ENCODE assay signal across 19 cellular contexts in the genomic region with DNA sequence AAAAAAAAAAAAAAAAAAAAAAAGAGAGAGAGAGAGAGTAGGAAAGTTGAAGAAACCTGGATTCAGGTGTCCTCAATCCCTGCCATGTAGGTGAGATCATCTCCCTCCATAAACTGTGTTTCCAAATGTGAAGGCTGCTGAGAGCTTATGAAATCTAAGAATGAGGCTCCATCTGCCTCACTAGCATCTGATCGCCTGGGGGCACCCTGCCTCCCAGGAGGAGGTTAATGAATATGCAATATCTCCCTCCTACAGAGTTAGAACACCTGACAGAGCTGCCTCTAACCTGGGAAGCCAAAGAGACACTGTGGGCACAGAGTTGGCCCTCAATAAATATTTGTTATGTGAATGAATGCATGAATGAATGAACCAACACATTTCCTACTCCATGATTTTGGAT. TPM values are rescaled to one million over a fixed set of nuclear protein-coding genes. Genes with fewer than 3 reads are reported as not detected.
DNase-seq lines count a peak whose midpoint lies in the region; ATAC-seq, FAIRE-seq and TF ChIP-seq lines count a peak whose summit lies in the region.
"Had no signal": no experiment of that assay in that cellular context is flagged by ENCODE, and none has a peak within 500 bp of the region (broad histone marks: within the 10 kb centered on the region; RNA-seq: fewer than 3 reads in every experiment).

No MANE protein-coding gene starts in this region.

- H3K4me3 Mint-ChIP-seq in activated naive CD8-positive, alpha-beta T cell treated with anti-CD3 and anti-CD28 coated beads, Interleukin-2, amount 50 U/mL, for 24 hours = no peak overlapping the region
- H3K4me3 Mint-ChIP-seq: activated naive CD4-positive, alpha-beta T cell treated with anti-CD3 and anti-CD28 coated beads for 36 hours; CD4-positive, CD25-positive, alpha-beta regulatory T cell; naive thymus-derived CD8-positive, alpha-beta T cell had no signal

- no TSS peak for BruUV-seq in K562 (replicated peaks; lab: Mats Ljungman, UMichigan)

- no peaks in the 10 kb centered on the region for H3K9me3 ChIP-seq in K562 (replicated peaks; ENCODE audit: control insufficient read depth, insufficient read depth, low read depth, low read length)
- H3K9me3 ChIP-seq: A549 had no signal

- H3K36me3 Mint-ChIP-seq in activated naive CD8-positive, alpha-beta T cell treated with anti-CD3 and anti-CD28 coated beads, Interleukin-2, amount 50 U/mL, for 24 hours (ENCODE audit: low read depth) = no peaks in the 10 kb centered on the region
- H3K36me3 Mint-ChIP-seq: naive thymus-derived CD8-positive, alpha-beta T cell had no signal

- H3K27me3 Mint-ChIP-seq in activated naive CD8-positive, alpha-beta T cell treated with anti-CD3 and anti-CD28 coated beads, Interleukin-2, amount 50 U/mL, for 24 hours = peaks cover 7% of the 10 kb centered on the region

- TF ChIP-seq POLR2A in K562 (conservative IDR thresholded peaks at IDR 0.05) = no peak

- in situ Hi-C loops in K562 (cut with MboI) = no loop called here

- H3K9me3 Mint-ChIP-seq in activated naive CD8-positive, alpha-beta T cell treated with anti-CD3 and anti-CD28 coated beads, Interleukin-2, amount 50 U/mL, for 24 hours = no peaks in the 10 kb centered on the region
- H3K9me3 Mint-ChIP-seq: activated naive CD4-positive, alpha-beta T cell treated with anti-CD3 and anti-CD28 coated beads for 36 hours; naive thymus-derived CD8-positive, alpha-beta T cell had no signal

- ATAC-seq in K562 = peak; percentile 64; the same call in 2 of the 3 replicates
- no peak for ATAC-seq in activated naive CD8-positive, alpha-beta T cell treated with anti-CD3 and anti-CD28 coated beads, Interleukin-2, amount 50 U/mL, for 24 hours
- ATAC-seq: A549; naive thymus-derived CD8-positive, alpha-beta T cell had no signal

- DNase-seq in NCI-H345 (lab: John Stamatoyannopoulos, UW) (peak; percentile 0), NCI-H345 treated with DMSO at 0.1 percent for 48 hours (lab: John Stamatoyannopoulos, UW; ENCODE audit: unreplicated experiment) (no peak), NCI-H2081 (lab: John Stamatoyannopoulos, UW) (peak; percentile 20 to 68), K562 (ENCODE audit: extremely low read depth in 1 of 4, low spot score in 3 of 4) (peak in 2 of 4 experiments; percentile 16 to 26), renal cortical epithelial cell (ENCODE audit: low read depth) (peak; percentile 46), NCI-H446 treated with DMSO at 0.1 percent for 48 hours (lab: John Stamatoyannopoulos, UW) (no peak), NK-92 (lab: John Stamatoyannopoulos, UW; ENCODE audit: unreplicated experiment) (no peak)
- no peak for DNase-seq in activated naive CD8-positive, alpha-beta T cell treated with anti-CD3 and anti-CD28 coated beads, Interleukin-2, amount 50 U/mL, for 24 hours
- DNase-seq: activated CD8-positive, alpha-beta memory T cell treated with anti-CD3 and anti-CD28 coated beads, Interleukin-2, amount 50 U/mL, for 48 hours; activated naive CD4-positive, alpha-beta T cell treated with anti-CD3 and anti-CD28 coated beads for 36 hours; CD4-positive, CD25-positive, alpha-beta regulatory T cell; naive thymus-derived CD8-positive, alpha-beta T cell; stimulated activated CD4-positive, alpha-beta T cell treated with anti-CD3 and anti-CD28 coated beads, Interleukin-15, amount 100 ng/mL, for 24 hours; T-helper 2 cell had no signal

- H3K27me3 ChIP-seq in K562 (ENCODE audit: control insufficient read depth in 2 of 2, insufficient read depth in 2 of 2, low read length in 2 of 2) = no peaks in the 10 kb centered on the region; a peak in 1 of 5 replicates

- no peak overlapping the region for H3K4me2 ChIP-seq in K562 (ENCODE audit: insufficient read depth, low read length)
- H3K4me2 ChIP-seq: A549 had no signal

- no peaks in the 10 kb centered on the region for H3K4me1 ChIP-seq in K562 (replicated peaks in 1 of 2; ENCODE audit: control insufficient read depth in 2 of 2, insufficient read depth in 2 of 2, low read length in 2 of 2)
- H3K4me1 ChIP-seq: A549 had no signal

- peak in 2 of 3 experiments; percentile 15 to 21; a peak in 1 of 6 replicates for TF ChIP-seq CTCF in K562 (IDR thresholded peaks at IDR 0.05 in 2 of 3, conservative IDR thresholded peaks at IDR 0.05 in 1 of 3; ENCODE audit: insufficient read depth in 2 of 3, low read depth in 1 of 3, low read length in 3 of 3)

- peak in 1 of 2 experiments; percentile 31; a peak in 2 of 4 replicates for TF ChIP-seq RAD21 in K562 (CRISPR knock-in tag; conservative IDR thresholded peaks at IDR 0.05 in 1 of 2, IDR thresholded peaks at IDR 0.05 in 1 of 2)

- 0% methylated on average over 1 of the region's 1 CpG for WGBS in K562 (ENCODE audit: insufficient coverage, low coverage, missing lambda C conversion rate)

- H3K36me3 ChIP-seq in K562 (ENCODE audit: control insufficient read depth, insufficient read depth, low read length) = no peaks in the 10 kb centered on the region

- intact Hi-C loops in K562 (cut with micrococcal nuclease) = no loop called here

- H3K4me1 Mint-ChIP-seq in activated naive CD8-positive, alpha-beta T cell treated with anti-CD3 and anti-CD28 coated beads, Interleukin-2, amount 50 U/mL, for 24 hours = no peaks in the 10 kb centered on the region
- H3K4me1 Mint-ChIP-seq: CD4-positive, CD25-positive, alpha-beta regulatory T cell had no signal

- FAIRE-seq in K562 (lab: Jason Lieb, UNC) = no peak
- FAIRE-seq: A549, G401.6, H54 had no signal

- POLR2A ChIA-PET in K562 (lab: Yijun Ruan, JAX) = interaction anchor here (0.7 to 1.6 kb wide), 2 partner anchors 20 to 23 kb away, joined by 3 read pairs; no protein-coding TSS in a partner anchor

- H4K20me1 ChIP-seq in K562 (replicated peaks; ENCODE audit: control insufficient read depth, insufficient read depth, low read length) = no peaks in the 10 kb centered on the region

- no peak overlapping the region for H3K27ac ChIP-seq in K562 (ENCODE audit: extremely low read depth, low read depth, low read length)
- H3K27ac ChIP-seq: A549 had no signal

- CTCF ChIA-PET in K562 (lab: Yijun Ruan, JAX; ENCODE audit: low intra/inter-chr PET ratio) = no interaction called here

- H3K9me1 ChIP-seq in K562 (ENCODE audit: control insufficient read depth, insufficient read depth, low read length) = no peaks in the 10 kb centered on the region

- H3K4me3 ChIP-seq in K562 = no peak overlapping the region
- H3K4me3 ChIP-seq: A549, lung had no signal

- no peak for TF ChIP-seq EP300 in K562 (IDR thresholded peaks at IDR 0.05; ENCODE audit: low read length)

- no peaks in the 10 kb centered on the region for H3K79me2 ChIP-seq in K562 (ENCODE audit: control insufficient read depth, insufficient read depth, low read length)

- no peak overlapping the region for H3K9ac ChIP-seq in K562 (ENCODE audit: insufficient read depth in 1 of 2, low read depth in 2 of 2, low read length in 2 of 2)

- no peak overlapping the region for H3K27ac Mint-ChIP-seq in activated naive CD8-positive, alpha-beta T cell treated with anti-CD3 and anti-CD28 coated beads, Interleukin-2, amount 50 U/mL, for 24 hours
- H3K27ac Mint-ChIP-seq: activated naive CD4-positive, alpha-beta T cell treated with anti-CD3 and anti-CD28 coated beads for 36 hours; CD4-positive, CD25-positive, alpha-beta regulatory T cell; progenitor cell of endocrine pancreas had no signal

- H2AFZ ChIP-seq in K562 (ENCODE audit: low read depth, low read length) = no peak overlapping the region

TF ChIP-seq in K562, 482 proteins besides CTCF, POLR2A, EP300 and RAD21:
- TF ChIP-seq ZNF146 (CRISPR knock-in tag; IDR thresholded peaks at IDR 0.05; ENCODE audit: unreplicated experiment) = no peak

RNA-seq across cellular contexts. Expression of gene ZNF148, which starts 23.8 kb away (rescaled TPM):
- total RNA-seq in K562 (2011; cell fraction: chromatin; rRNA removed; ENCODE audit: low replicate concordance) = 12.5 and 32.0 TPM in 2 replicates
- 3.2 and 3.8 TPM in 2 replicates for total RNA-seq in K562 (2011; cell fraction: nucleolus; rRNA removed)
- total RNA-seq in K562 (2011; cell fraction: nucleoplasm; rRNA removed) = 7.4 and 10.6 TPM in 2 replicates
- 6.9 and 7.3 TPM in 2 replicates for total RNA-seq in K562 (2014; rRNA removed)
- total RNA-seq in K562 (2014; rRNA removed; fragmentation: Illumina TruSeq; extraction: Trizol) = 15.1 and 18.1 TPM in 2 replicates
- 14.3 and 14.4 TPM in 2 replicates for total RNA-seq in K562 (2015; rRNA removed; fragmentation: Illumina TruSeq; extraction: Trizol)
- 13.7 and 14.1 TPM in 2 replicates for total RNA-seq in K562 (2021)
- polyA plus RNA-seq in K562 (2011; rRNA removed) = 9.4 and 10.8 TPM in 2 replicates
- 2.5 and 3.8 TPM in 2 replicates for polyA plus RNA-seq in K562 (2011; cell fraction: cytosol; rRNA removed)
- 5.9 and 8.5 TPM in 2 replicates for polyA plus RNA-seq in K562 (2011; cell fraction: nucleus; rRNA removed)
- polyA plus RNA-seq in K562 (2012) = 4.4 and 7.1 TPM in 2 replicates
- polyA plus RNA-seq in K562 (2014; fragmentation: Illumina TruSeq; extraction: Trizol) = 7.5 and 8.3 TPM in 2 replicates
- polyA plus RNA-seq in K562 (2014; fragmentation: Nextera tagmentation; extraction: Ambion mirVana) = 1 to 10 TPM; 2.7 to 3.8 TPM
- polyA plus RNA-seq in K562 (2014; rRNA removed) = 2.3 and 3.2 TPM in 2 replicates
- polyA minus RNA-seq in K562 (2011; rRNA and poly(A)+ RNA removed) = 89.5 and 123 TPM in 2 replicates
- 15.6 and 16.4 TPM in 2 replicates for polyA minus RNA-seq in K562 (2011; cell fraction: cytosol; rRNA and poly(A)+ RNA removed)
- 8.2 and 16.4 TPM in 2 replicates for polyA minus RNA-seq in K562 (2011; cell fraction: nucleus; rRNA and poly(A)+ RNA removed)
- 28.3 and 51.8 TPM in 2 replicates for total RNA-seq in renal cortical epithelial cell

Comparison
In these comparisons a context has a peak if more than half of its experiments do, and no peak if none do; other contexts are left out.
1. DNase-seq: peak in NCI-H345 (single experiment), NCI-H2081 (2 of 2) and renal cortical epithelial cell (single experiment); none in NCI-H345 treated with DMSO at 0.1 percent for 48 hours (single experiment), activated naive CD8-positive, alpha-beta T cell treated with anti-CD3 and anti-CD28 coated beads, Interleukin-2, amount 50 U/mL, for 24 hours (single experiment), NCI-H446 treated with DMSO at 0.1 percent for 48 hours (single experiment) and NK-92 (single experiment).